ENCODE assay signal across 1 cellular context in the genomic region with DNA sequence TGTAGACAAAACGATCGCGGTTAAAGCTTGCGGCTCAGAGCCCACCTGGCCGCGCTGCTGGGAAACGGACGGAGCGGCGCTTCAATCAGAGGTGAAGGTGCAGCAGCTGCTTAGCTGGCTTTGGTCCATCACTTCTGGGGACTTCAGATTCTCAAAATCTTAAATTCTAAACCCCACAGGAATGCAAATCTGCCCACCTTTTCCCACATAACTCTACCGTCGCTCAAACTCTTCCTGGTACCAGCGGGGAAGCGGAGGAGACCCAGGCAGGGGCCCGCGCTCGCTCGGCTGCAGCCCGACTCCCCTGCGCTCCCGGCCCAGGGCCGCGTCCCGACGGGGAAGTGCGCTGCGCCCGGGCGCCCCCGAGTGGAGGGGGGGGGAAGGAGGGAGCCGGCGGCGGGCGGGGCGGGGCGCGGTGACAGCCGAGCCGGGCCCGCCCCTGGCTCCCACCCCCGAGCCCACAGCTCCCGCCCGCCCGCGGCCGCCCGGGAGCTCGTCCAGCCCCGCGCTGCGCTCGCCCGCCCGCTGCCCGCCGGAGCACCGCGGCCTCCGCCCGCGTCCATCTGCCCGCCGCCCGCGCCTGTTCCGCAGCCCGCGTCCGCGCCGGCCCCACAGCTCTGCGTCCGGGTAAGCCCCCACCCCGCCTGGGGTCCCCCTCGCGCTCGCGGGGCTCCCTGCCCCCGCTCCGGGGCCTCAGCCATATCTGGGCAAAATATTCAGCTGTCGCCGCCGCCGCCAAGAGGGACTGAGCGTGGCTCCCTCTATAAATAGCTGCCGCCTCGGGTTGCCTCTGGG.
TF ChIP-seq lines count a peak whose summit lies in the region.

Gene TMOD1, plus strand, starts transcription at position 490 of the 795 bp plus-strand sequence. CDS start 22,523 bp downstream, outside the sequence.

TF ChIP-seq in IMR-90, 13 proteins besides CTCF, POLR2A, EP300 and RAD21 (continued from another document):
- TF ChIP-seq, protein P1, sequence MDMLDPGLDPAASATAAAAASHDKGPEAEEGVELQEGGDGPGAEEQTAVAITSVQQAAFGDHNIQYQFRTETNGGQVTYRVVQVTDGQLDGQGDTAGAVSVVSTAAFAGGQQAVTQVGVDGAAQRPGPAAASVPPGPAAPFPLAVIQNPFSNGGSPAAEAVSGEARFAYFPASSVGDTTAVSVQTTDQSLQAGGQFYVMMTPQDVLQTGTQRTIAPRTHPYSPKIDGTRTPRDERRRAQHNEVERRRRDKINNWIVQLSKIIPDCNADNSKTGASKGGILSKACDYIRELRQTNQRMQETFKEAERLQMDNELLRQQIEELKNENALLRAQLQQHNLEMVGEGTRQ (IDR thresholded peaks at IDR 0.05; ENCODE audit: low read depth, low read length): no peak
